In the genomic region with DNA sequence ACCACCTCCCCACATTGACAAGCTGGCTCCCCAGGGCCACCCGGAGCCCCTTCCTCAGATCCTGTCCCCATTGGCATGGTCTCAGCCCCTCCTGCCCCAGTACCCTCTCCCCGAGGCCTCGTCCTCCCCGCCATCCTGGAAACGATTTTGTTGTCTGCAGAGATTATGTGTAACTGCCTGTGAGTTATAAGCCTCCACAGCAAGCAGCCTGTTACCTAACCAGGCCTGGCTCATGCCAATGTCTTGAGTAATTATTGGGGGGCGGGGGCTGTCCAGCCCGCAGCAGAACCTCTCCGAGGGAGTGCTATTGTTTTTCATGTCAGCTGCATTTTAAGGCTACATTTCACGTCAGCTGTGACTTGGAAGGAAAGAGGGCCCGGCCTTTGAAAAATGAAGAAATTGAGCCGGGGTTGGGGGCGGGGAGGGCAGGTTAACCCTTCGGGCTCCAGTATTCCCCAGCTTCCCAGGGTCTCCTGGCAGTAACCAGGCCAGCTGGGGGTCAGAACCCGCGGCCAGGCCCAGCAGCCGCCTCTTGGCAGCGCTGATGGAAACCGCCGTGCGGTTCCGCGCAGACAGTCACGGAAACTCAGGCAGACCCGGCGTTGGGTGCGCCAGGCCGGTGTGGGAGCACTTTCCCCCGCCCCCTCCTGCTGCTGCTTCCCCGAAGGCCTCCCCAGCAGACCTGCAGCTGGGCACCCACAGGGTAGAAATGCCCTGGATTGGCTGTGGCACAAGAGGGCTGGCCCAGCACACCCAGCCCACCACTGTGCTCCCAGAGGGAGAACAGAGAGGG, we compare ENCODE assay signal across 8 cellular contexts. TPM values are rescaled to one million over a fixed set of nuclear protein-coding genes. Genes with fewer than 3 reads are reported as not detected.
DNase-seq lines count a peak whose midpoint lies in the region; ATAC-seq and TF ChIP-seq lines count a peak whose summit lies in the region.

No MANE protein-coding gene starts in this region.

- CTCF ChIA-PET in PC-9 (lab: Charles Lee), result interaction anchor here (0.6 kb wide), 1 partner anchor 583 kb away, joined by 3 read pairs; no protein-coding TSS in a partner anchor

- intact Hi-C loops in PC-9 (cut with micrococcal nuclease; ENCODE audit: unreplicated experiment), result loop anchor here (1.0 to 5.0 kb wide), 2 partner anchors 49 to 61 kb away; partner anchors contain the start of gene CDKN1C
- intact Hi-C loops in natural killer cell (cut with micrococcal nuclease), result no loop called here

- no peaks in the 10 kb centered on the region for H3K79me2 ChIP-seq in PC-9 (ENCODE audit: low read depth)

- no peaks in the 10 kb centered on the region for H4K20me1 ChIP-seq in PC-9 (ENCODE audit: insufficient read depth)

- no peak overlapping the region for H3K4me3 Mint-ChIP-seq in natural killer cell

- POLR2A ChIA-PET in PC-9 (lab: Charles Lee; ENCODE audit: unreplicated experiment), result interaction anchor here (0.5 kb wide), 1 partner anchor 449 kb away, joined by 3 read pairs; no protein-coding TSS in a partner anchor

- H3K36me3 Mint-ChIP-seq in natural killer cell, result peaks cover 26% of the 10 kb centered on the region

- H3K4me1 ChIP-seq in PC-9 (replicated peaks; ENCODE audit: insufficient read depth) (peaks cover 19% of the 10 kb centered on the region), HAP-1 (no peaks in the 10 kb centered on the region)

- peaks cover 41 to 49% of the 10 kb centered on the region in 2 donors for H3K27me3 Mint-ChIP-seq in natural killer cell (ENCODE audit: low read depth in 2 of 2)

- peak overlapping the region; percentile 40; the same call in 1 of the 2 replicates for H3K4me3 ChIP-seq in PC-9
- no peak overlapping the region for H3K4me3 ChIP-seq in epithelial cell of proximal tubule (ENCODE audit: low read depth, low read length)
- H3K4me3 ChIP-seq in HAP-1, result no peak overlapping the region

- H2AFZ ChIP-seq in PC-9, result peak overlapping the region; percentile 72

- H3F3A ChIP-seq in PC-9 (ENCODE audit: insufficient read depth, low read depth), result 0 out of 2 replicates have a peak, but pooled peaks cover 3% of the 10 kb centered on the region

- 0 out of 2 replicates have a peak, but pooled peaks cover 3% of the 10 kb centered on the region for H3K9me3 ChIP-seq in PC-9 (ENCODE audit: insufficient read depth, low read depth)
- H3K9me3 ChIP-seq in HAP-1, result peaks cover 13% of the 10 kb centered on the region; the same call in 1 of the 2 replicates

- H3K36me3 ChIP-seq in PC-9 (ENCODE audit: low read depth), result no peaks in the 10 kb centered on the region
- no peaks in the 10 kb centered on the region for H3K36me3 ChIP-seq in HAP-1 (replicated peaks)

- H3K4me1 Mint-ChIP-seq in natural killer cell, result peaks cover 0 to 11% of the 10 kb centered on the region in 2 donors

- peak in 2 of 3 donors; percentile 37 to 46 for ATAC-seq in natural killer cell
- no peak for ATAC-seq in GM19463 (IDR thresholded peaks at IDR 0.05; ENCODE audit: unreplicated experiment)
- no peak for ATAC-seq in GM19467 (IDR thresholded peaks at IDR 0.05; ENCODE audit: unreplicated experiment)

- peaks cover 3 to 22% of the 10 kb centered on the region in 2 donors for H3K9me3 Mint-ChIP-seq in natural killer cell

- H3K27me3 ChIP-seq in PC-9 (ENCODE audit: insufficient read depth, low read depth) (no peaks in the 10 kb centered on the region), HAP-1 (ENCODE audit: low read depth) (no peaks in the 10 kb centered on the region)

- peak; percentile 95 for DNase-seq in AG09319 (ENCODE audit: extremely low read depth, low read depth)
- DNase-seq in PC-9, result peak; percentile 75 to 84
- DNase-seq in epithelial cell of proximal tubule (ENCODE audit: low read depth), result peak; percentile 33
- no peak for DNase-seq in natural killer cell
- no peak for DNase-seq in GM19240 (ENCODE audit: insufficient read length, low spot score)
- no peak for DNase-seq in HAP-1 (ENCODE audit: low spot score in 2 of 2)

- in situ Hi-C loops in HAP-1 (cut with MboI; ENCODE audit: low sequenced_read_pairs), result no loop called here

- no TSS peak for BruUV-seq in PC-9 (replicated peaks; lab: Mats Ljungman, UMichigan)

- no peak overlapping the region for H3K27ac Mint-ChIP-seq in natural killer cell

- TF ChIP-seq CTCF in AG09319 (IDR thresholded peaks at IDR 0.05; ENCODE audit: low read depth, low read length), result no peak
- no peak for TF ChIP-seq CTCF in PC-9 (conservative IDR thresholded peaks at IDR 0.05)
- no peak for TF ChIP-seq CTCF in epithelial cell of proximal tubule (conservative IDR thresholded peaks at IDR 0.05; ENCODE audit: low read depth, low read length)
- TF ChIP-seq CTCF in natural killer cell (IDR thresholded peaks at IDR 0.05), result no peak

- peak overlapping the region; percentile 87 for H3K4me2 ChIP-seq in PC-9

- no peaks in the 10 kb centered on the region for H3K9me2 ChIP-seq in PC-9 (ENCODE audit: insufficient read depth)

- H3K27ac ChIP-seq in PC-9, result peak overlapping the region; percentile 67

RNA-seq across cellular contexts. Expression of gene CDKN1C, which starts 59.5 kb away (rescaled TPM):
- 5.1 and 7.6 TPM in 2 replicates for total RNA-seq in PC-9 (2021)
- 12.7 and 27.7 TPM in 2 replicates for total RNA-seq in epithelial cell of proximal tubule
- total RNA-seq in natural killer cell, result 10 to 100 TPM in 1 of 3 donors, 1 to 10 TPM in 2; 2.6 to 27.9 (median 6.3) TPM

Comparison
In these comparisons a context has a peak if more than half of its experiments do, and no peak if none do; other contexts are left out.
1. DNase-seq: peak in AG09319 (single experiment), PC-9 (2 of 2) and epithelial cell of proximal tubule (single experiment); none in natural killer cell (single experiment), GM19240 (single experiment) and HAP-1 (0 of 2).
2. ATAC-seq: peak in natural killer cell (2 of 3); none in GM19463 (single experiment) and GM19467 (single experiment).